ENCODE assay signal across 10 cellular contexts in the genomic region with DNA sequence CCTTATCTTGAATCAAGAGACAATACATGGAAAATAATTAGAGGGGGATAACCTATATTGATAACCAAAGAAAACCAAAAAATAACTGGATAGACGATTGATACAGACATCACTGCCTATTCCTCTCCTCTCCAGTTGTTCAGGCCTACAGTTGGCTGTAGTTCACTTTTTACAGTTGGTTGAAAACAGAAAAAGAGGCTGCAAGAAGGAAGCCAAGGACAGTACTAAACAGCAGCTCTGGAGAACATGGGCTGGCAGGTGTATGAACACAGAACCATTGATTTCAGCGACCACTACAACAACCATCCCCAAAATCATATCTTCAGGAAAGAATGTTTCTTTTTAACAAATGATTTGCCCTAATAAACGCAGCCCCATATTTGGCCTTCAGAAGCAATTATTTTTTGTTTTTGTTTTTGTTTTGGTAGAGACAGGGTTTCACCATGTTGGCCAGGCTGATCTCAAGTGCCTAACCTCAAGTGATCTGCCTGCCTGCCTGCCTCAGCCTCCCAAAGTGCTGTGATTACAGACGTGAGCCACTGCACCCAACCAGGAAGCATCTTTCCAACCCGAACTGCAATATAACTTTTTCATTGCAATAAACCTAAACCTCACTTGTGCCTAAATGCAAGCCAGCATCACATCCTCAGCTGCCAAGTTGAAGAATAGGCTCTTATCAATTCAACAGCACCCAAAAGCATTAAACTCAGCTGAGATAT.
DNase-seq lines count a peak whose midpoint lies in the region; ATAC-seq, FAIRE-seq and TF ChIP-seq lines count a peak whose summit lies in the region.
"Had no signal": no experiment of that assay in that cellular context is flagged by ENCODE, and none has a peak within 500 bp of the region (broad histone marks: within the 10 kb centered on the region; RNA-seq: fewer than 3 reads in every experiment).

No MANE protein-coding gene starts in this region.

- no peaks in the 10 kb centered on the region for H3K79me2 ChIP-seq in keratinocyte (ENCODE audit: control insufficient read depth, insufficient read depth, low read length)

- no peaks in the 10 kb centered on the region for H3K9me1 ChIP-seq in keratinocyte (ENCODE audit: control insufficient read depth, extremely low read depth, insufficient read depth, low read length)

- H2AFZ ChIP-seq in keratinocyte (ENCODE audit: control insufficient read depth, low read length), result no peak overlapping the region

- no peaks in the 10 kb centered on the region for H3K9me3 Mint-ChIP-seq in endothelial cell (ENCODE audit: unreplicated experiment)

- 32 to 39% methylated on average over 5 of the region's 5 CpGs for WGBS in gastroesophageal sphincter (ENCODE audit: low coverage in 1 of 2), 2 donors

- H3K4me3 Mint-ChIP-seq in endothelial cell (ENCODE audit: unreplicated experiment), result no peak overlapping the region

- no peaks in the 10 kb centered on the region for H3K27me3 ChIP-seq in left ventricle myocardium inferior (ENCODE audit: low read depth)
- no peaks in the 10 kb centered on the region for H3K27me3 ChIP-seq in keratinocyte (ENCODE audit: control insufficient read depth, extremely low read depth, insufficient read depth, low read length)
- H3K27me3 ChIP-seq in gastroesophageal sphincter, result no peaks in the 10 kb centered on the region
- H3K27me3 ChIP-seq: BLaER1 had no signal

- peaks cover 11% of the 10 kb centered on the region for H3K4me1 Mint-ChIP-seq in endothelial cell (ENCODE audit: unreplicated experiment)

- H3K27ac ChIP-seq in left ventricle myocardium inferior (replicated peaks), result no peak overlapping the region
- peak overlapping the region; percentile 49 for H3K27ac ChIP-seq in keratinocyte (ENCODE audit: control insufficient read depth, insufficient read depth, low read length)
- H3K27ac ChIP-seq in gastroesophageal sphincter, result no peak overlapping the region
- H3K27ac ChIP-seq: BLaER1 had no signal

- H3K9ac ChIP-seq in keratinocyte (ENCODE audit: control insufficient read depth, extremely low read depth, insufficient read depth, low read length), result peak overlapping the region; percentile 3
- H3K9ac ChIP-seq: BLaER1 had no signal

- no peaks in the 10 kb centered on the region for H4K20me1 ChIP-seq in keratinocyte (ENCODE audit: control insufficient read depth, extremely low read depth, insufficient read depth, low read length)
- H4K20me1 ChIP-seq: BLaER1 had no signal

- DNase-seq in left ventricle myocardium superior, result no peak
- DNase-seq in left ventricle myocardium inferior, result no peak
- DNase-seq in keratinocyte (ENCODE audit: low read depth, low spot score), result no peak
- DNase-seq in endothelial cell (ENCODE audit: low spot score), result no peak
- DNase-seq: posterior cingulate gyrus had no signal

- dilution Hi-C loops in keratinocyte (cut with MboI; ENCODE audit: extremely low pct_ligation_motif_present, low sequenced_read_pairs), result loop anchor here (10.0 kb wide), 1 partner anchor 47 kb away; no protein-coding TSS in a partner anchor

- no peaks in the 10 kb centered on the region for H3K27me3 Mint-ChIP-seq in endothelial cell (ENCODE audit: unreplicated experiment)

- no peak for TF ChIP-seq POLR2A in gastroesophageal sphincter (IDR thresholded peaks at IDR 0.05)

- TF ChIP-seq CTCF in left ventricle myocardium inferior (IDR thresholded peaks at IDR 0.05; ENCODE audit: borderline replicate concordance) (no peak), WI38 (IDR thresholded peaks at IDR 0.05; ENCODE audit: low read depth, low read length) (no peak), keratinocyte (optimal IDR thresholded peaks at IDR 0.05 in 1 of 3, IDR thresholded peaks at IDR 0.05 in 1 of 3, conservative IDR thresholded peaks at IDR 0.05 in 1 of 3; ENCODE audit: extremely low read depth in 1 of 3, insufficient read depth in 2 of 3, low read length in 3 of 3) (no peak), gastroesophageal sphincter (IDR thresholded peaks at IDR 0.05) (no peak), endothelial cell (IDR thresholded peaks at IDR 0.05; ENCODE audit: unreplicated experiment) (no peak)

- peak; percentile 66 for ATAC-seq in left ventricle myocardium superior
- ATAC-seq in gastroesophageal sphincter, result no peak
- no peak for ATAC-seq in HG03520 (IDR thresholded peaks at IDR 0.05; ENCODE audit: unreplicated experiment)
- no peak for ATAC-seq in HG03175 (IDR thresholded peaks at IDR 0.05; ENCODE audit: unreplicated experiment)

- H3K4me3 ChIP-seq in left ventricle myocardium inferior (no peak overlapping the region), WI38 (ENCODE audit: low read depth, low read length) (peak overlapping the region; percentile 28), keratinocyte (ENCODE audit: control insufficient read depth in 2 of 3, extremely low read depth in 1 of 3, insufficient read depth in 2 of 3, low read depth in 1 of 3, low read length in 3 of 3) (no peak overlapping the region), gastroesophageal sphincter (no peak overlapping the region)
- H3K4me3 ChIP-seq: BLaER1 had no signal

- H3K27ac Mint-ChIP-seq in endothelial cell (ENCODE audit: unreplicated experiment), result no peak overlapping the region

- FAIRE-seq in keratinocyte (lab: Jason Lieb, UNC), result no peak

- H3K4me1 ChIP-seq in left ventricle myocardium inferior (peaks cover 54% of the 10 kb centered on the region), keratinocyte (ENCODE audit: control insufficient read depth, extremely low read depth, insufficient read depth, low read length) (peaks cover 31% of the 10 kb centered on the region), gastroesophageal sphincter (peaks cover 8 to 64% (median 16%) of the 10 kb centered on the region in 3 donors)
- H3K4me1 ChIP-seq: BLaER1 had no signal

- intact Hi-C loops in left ventricle myocardium superior (cut with micrococcal nuclease) (loop anchor here (10.0 kb wide), 1 partner anchor 47 kb away; no protein-coding TSS in a partner anchor), left ventricle myocardium inferior (cut with micrococcal nuclease) (no loop called here)

- H3K4me2 ChIP-seq in keratinocyte (ENCODE audit: control insufficient read depth, extremely low read depth, insufficient read depth, low read depth, low read length), result peak overlapping the region; percentile 44
- H3K4me2 ChIP-seq: BLaER1 had no signal

- no peak for TF ChIP-seq EP300 in gastroesophageal sphincter (IDR thresholded peaks at IDR 0.05)

- H3K9me3 ChIP-seq in left ventricle myocardium inferior (replicated peaks), result no peaks in the 10 kb centered on the region
- no peaks in the 10 kb centered on the region for H3K9me3 ChIP-seq in keratinocyte (ENCODE audit: control insufficient read depth, low read depth, low read length)
- H3K9me3 ChIP-seq in gastroesophageal sphincter, result no peaks in the 10 kb centered on the region
- H3K9me3 ChIP-seq: BLaER1 had no signal

- H3K36me3 Mint-ChIP-seq in endothelial cell (ENCODE audit: low read depth, unreplicated experiment), result no peaks in the 10 kb centered on the region

- H3K36me3 ChIP-seq in left ventricle myocardium inferior, result no peaks in the 10 kb centered on the region
- H3K36me3 ChIP-seq in keratinocyte (ENCODE audit: control insufficient read depth in 2 of 2, extremely low read depth in 1 of 2, insufficient read depth in 2 of 2, low read length in 2 of 2), result no peaks in the 10 kb centered on the region
- H3K36me3 ChIP-seq in gastroesophageal sphincter, result no peaks in the 10 kb centered on the region
- H3K36me3 ChIP-seq: BLaER1 had no signal
